8 cellular contexts compared by ENCODE assay signal in the genomic region with DNA sequence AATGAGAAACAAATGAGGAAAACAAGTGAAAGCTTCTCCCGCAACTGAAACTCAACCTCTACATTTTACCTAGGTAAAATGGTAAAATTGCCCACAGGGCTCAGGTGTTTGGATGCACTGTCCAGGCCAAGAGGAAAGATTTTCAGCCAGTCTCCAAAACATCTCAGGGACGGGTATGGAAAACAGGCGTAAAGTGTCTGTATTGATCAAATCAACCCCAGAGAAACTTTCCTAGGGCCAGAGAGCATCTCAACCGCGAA. TPM values are rescaled to one million over a fixed set of nuclear protein-coding genes. Genes with fewer than 3 reads are reported as not detected.
DNase-seq lines count a peak whose midpoint lies in the region; ATAC-seq, FAIRE-seq and TF ChIP-seq lines count a peak whose summit lies in the region.

No MANE protein-coding gene starts in this region.

- TF ChIP-seq CTCF in right atrium auricular region (IDR thresholded peaks at IDR 0.05) (no peak), GM12878 (IDR thresholded peaks at IDR 0.05 in 2 of 3, conservative IDR thresholded peaks at IDR 0.05 in 1 of 3; ENCODE audit: control insufficient read depth in 2 of 3, extremely low read depth in 1 of 3, insufficient read depth in 1 of 3, low read depth in 3 of 3, low read length in 3 of 3) (no peak)

- TF ChIP-seq POLR2A in GM12878 (IDR thresholded peaks at IDR 0.05; ENCODE audit: low read depth, low read length): no peak

- peak overlapping the region; percentile 62 for H3K9ac ChIP-seq in GM12878 (ENCODE audit: control insufficient read depth, insufficient read depth, low read length)

- intact Hi-C loops in cardiac septum (cut with DNase I) (loop anchor here (2.0 to 10.0 kb wide), 2 partner anchors 27 to 163 kb away; partner anchors contain the start of genes DLX1 and SLC25A12), GM12878 (cut with micrococcal nuclease; ENCODE audit: unreplicated experiment) (no loop called here)

- FAIRE-seq in GM12878 (lab: Jason Lieb, UNC): no peak

- H2AFZ ChIP-seq in GM12878 (ENCODE audit: control insufficient read depth, low read depth, low read length): peak overlapping the region; percentile 98

- H4K20me1 ChIP-seq in GM12878 (ENCODE audit: control insufficient read depth, insufficient read depth): no peaks in the 10 kb centered on the region

- TF ChIP-seq RAD21 in GM12878 (IDR thresholded peaks at IDR 0.05; ENCODE audit: insufficient read depth, low read depth, low read length): no peak

- H3K27me3 ChIP-seq in right atrium auricular region (no peaks in the 10 kb centered on the region), GM12878 (replicated peaks in 1 of 2; ENCODE audit: control insufficient read depth in 2 of 2, insufficient read depth in 2 of 2, low read length in 1 of 2) (no peaks in the 10 kb centered on the region)

- no TSS peak for BruUV-seq in GM12878 (replicated peaks; lab: Mats Ljungman, UMichigan)

- DNase-seq in right atrium auricular region (ENCODE audit: low spot score): no peak
- DNase-seq in cardiac septum (ENCODE audit: low spot score): no peak
- DNase-seq in GM12878 (ENCODE audit: low read depth, low spot score): no peak
- no peak for DNase-seq in middle frontal gyrus (ENCODE audit: extremely low spot score, low spot score)
- no peak for DNase-seq in NCI-H526 treated with DMSO at 0.1 percent for 48 hours (lab: John Stamatoyannopoulos, UW)
- no peak for DNase-seq in NCI-H82 (lab: John Stamatoyannopoulos, UW)

- no peaks in the 10 kb centered on the region for H3K36me3 ChIP-seq in right atrium auricular region
- H3K36me3 ChIP-seq in GM12878 (ENCODE audit: control insufficient read depth in 2 of 2, insufficient read depth in 2 of 2, low read length in 1 of 2): peaks cover 0 to 1% of the 10 kb centered on the region in 2 experiments; a peak in 1 of 4 replicates
- peaks cover 14% of the 10 kb centered on the region for H3K36me3 ChIP-seq in mesodermal cell (ENCODE audit: control insufficient read depth, insufficient read depth, low read length)

- RAD21 ChIA-PET in GM12878 (lab: Charles Lee; ENCODE audit: unreplicated experiment): interaction anchor here (0.7 to 1.5 kb wide), 3 partner anchors 24 to 181 kb away, joined by 3 to 7 read pairs (median 3); partner anchors contain the start of genes DLX2 and SLC25A12

- SMC1A ChIA-PET in GM12878 (lab: Charles Lee; ENCODE audit: uncharacterized antibody, unreplicated experiment): interaction anchor here (0.7 to 1.8 kb wide), 5 partner anchors 29 to 215 kb away, joined by 3 to 5 read pairs (median 3); no protein-coding TSS in a partner anchor

- CTCF ChIA-PET in GM12878 (lab: Yijun Ruan, JAX): interaction anchor here (0.6 to 1.3 kb wide), 3 partner anchors 29 to 215 kb away, joined by 3 to 9 read pairs (median 5); no protein-coding TSS in a partner anchor

- ATAC-seq in GM12878: no peak
- no peak for ATAC-seq in HG03565 (IDR thresholded peaks at IDR 0.05; ENCODE audit: unreplicated experiment)

- no peak for TF ChIP-seq EP300 in GM12878 (IDR thresholded peaks at IDR 0.05; ENCODE audit: borderline replicate concordance in 1 of 2, control insufficient read depth in 1 of 2, low read depth in 2 of 2, low read length in 2 of 2)

- peaks cover 29% of the 10 kb centered on the region for H3K79me2 ChIP-seq in GM12878 (ENCODE audit: control insufficient read depth, insufficient read depth, low read length)

- POLR2A ChIA-PET in GM12878 (lab: Charles Lee): interaction anchor here (1.4 to 1.7 kb wide), 2 partner anchors 9 to 29 kb away, joined by 5 to 12 read pairs; partner anchors contain the start of gene SLC25A12

- peak overlapping the region; percentile 79 for H3K4me2 ChIP-seq in GM12878 (ENCODE audit: control insufficient read depth, insufficient read depth)

- H3K27ac ChIP-seq in right atrium auricular region (peak overlapping the region; percentile 90 to 91), GM12878 (ENCODE audit: control insufficient read depth, insufficient read depth) (peak overlapping the region; percentile 41; the same call in 1 of the 2 replicates), mesodermal cell (ENCODE audit: low read depth, low read length, severe bottlenecking) (peak overlapping the region; percentile 57)

- 3% methylated on average over 5 of the region's 5 CpGs for WGBS in GM12878 (ENCODE audit: insufficient coverage, insufficient replicate concordance, low lambda C conversion rate, missing lambda C conversion rate)
- 14 to 15% methylated on average over 3 to 4 of the region's 5 CpGs for WGBS in mesodermal cell (ENCODE audit: insufficient coverage in 2 of 2), 2 experiments

- H3K9me3 ChIP-seq in right atrium auricular region (no peaks in the 10 kb centered on the region), GM12878 (replicated peaks; ENCODE audit: control insufficient read depth, insufficient read depth, low read length) (no peaks in the 10 kb centered on the region), mesodermal cell (ENCODE audit: control insufficient read depth, low read length) (no peaks in the 10 kb centered on the region)

- in situ Hi-C loops in GM12878 (cut with MboI): no loop called here

- H3K4me3 ChIP-seq in right atrium auricular region (peak overlapping the region; percentile 74 to 95), GM12878 (peak overlapping the region; percentile 55), mesodermal cell (ENCODE audit: extremely low read depth, insufficient read depth, low read length, poor library complexity, severe bottlenecking) (peak overlapping the region; percentile 72)

- H3K4me1 ChIP-seq in right atrium auricular region (peaks cover 0 to 18% of the 10 kb centered on the region in 2 donors), GM12878 (ENCODE audit: control insufficient read depth, insufficient read depth, low read length) (0 out of 2 replicates have a peak, but pooled peaks cover 2% of the 10 kb centered on the region), mesodermal cell (ENCODE audit: control insufficient read depth, insufficient read depth, low read length, poor library complexity, severe bottlenecking) (peaks cover 3% of the 10 kb centered on the region)

TF ChIP-seq in GM12878, 131 proteins besides CTCF, POLR2A, EP300 and RAD21 (continues in another document):
- TF ChIP-seq ATF2 (IDR thresholded peaks at IDR 0.05; ENCODE audit: low read length) (no peak), BCL11A (IDR thresholded peaks at IDR 0.05; ENCODE audit: low read depth, low read length) (no peak)

RNA-seq across cellular contexts. Expression of gene HAT1, which starts 0.4 kb away (rescaled TPM):
- total RNA-seq in right atrium auricular region (10 to 100 TPM; 22.8 to 25.8 TPM), cardiac septum (32.7 TPM), GM12878 (2014; rRNA removed) (60.0 and 72.8 TPM in 2 replicates), GM12878 (2014; rRNA removed; fragmentation: Illumina TruSeq; extraction: Trizol) (89.9 and 93.9 TPM in 2 replicates), GM12878 (2021) (65.2 and 66.9 TPM in 2 replicates)
- 30.5 and 32.1 TPM in 2 replicates for total RNA-seq in GM12878 (2013; cell fraction: nucleolus; rRNA removed)
- polyA plus RNA-seq in GM12878 (2011; ENCODE audit: low read depth): 47.9 TPM
- polyA plus RNA-seq in GM12878 (2011; rRNA removed) (125 and 202 TPM in 2 replicates), GM12878 (2014; fragmentation: Illumina TruSeq; extraction: Trizol) (135 and 167 TPM in 2 replicates), GM12878 (2014; fragmentation: Nextera tagmentation; extraction: Ambion mirVana) (100 to 1,000 TPM; 177 to 190 TPM), GM12878 (2014; rRNA removed) (76.9 and 98.5 TPM in 2 replicates), GM12878 (2016; fragmentation: Nextera tagmentation; extraction: Ambion mirVana) (100 to 1,000 TPM; 201 to 225 TPM)
- 38.5 and 43.9 TPM in 2 replicates for polyA plus RNA-seq in GM12878 (2011; cell fraction: cytosol; rRNA removed)
- polyA plus RNA-seq in GM12878 (2011; cell fraction: nucleus; rRNA removed): 24.9 and 38.8 TPM in 2 replicates
- 48.9 and 54.1 TPM in 2 replicates for polyA plus RNA-seq in GM12878 (2012)
- polyA minus RNA-seq in GM12878 (2011; rRNA and poly(A)+ RNA removed): 35.4 and 51.4 TPM in 2 replicates
- 15.6 and 19.6 TPM in 2 replicates for polyA minus RNA-seq in GM12878 (2011; cell fraction: cytosol; rRNA and poly(A)+ RNA removed)
- 13.1 and 25.2 TPM in 2 replicates for polyA minus RNA-seq in GM12878 (2011; cell fraction: nucleus; rRNA and poly(A)+ RNA removed)
- 61.5 TPM for polyA plus RNA-seq in mesodermal cell (2013, experiment 1 of 2)
- 71.6 TPM for polyA plus RNA-seq in mesodermal cell (2013, experiment 2 of 2)

RNA-seq across cellular contexts. Expression of gene SLC25A12, which starts 27.9 kb away (rescaled TPM):
- 100 to 1,000 TPM in 1 of 2 donors, 10 to 100 TPM in 1; 75.0 to 106 TPM for total RNA-seq in right atrium auricular region
- total RNA-seq in cardiac septum: 91.2 TPM
- total RNA-seq in GM12878 (2013; cell fraction: nucleolus; rRNA removed): 117 and 127 TPM in 2 replicates
- 33.4 and 37.9 TPM in 2 replicates for total RNA-seq in GM12878 (2014; rRNA removed)
- total RNA-seq in GM12878 (2014; rRNA removed; fragmentation: Illumina TruSeq; extraction: Trizol): 34.7 and 35.6 TPM in 2 replicates
- 28.1 and 31.0 TPM in 2 replicates for total RNA-seq in GM12878 (2021)
- polyA plus RNA-seq in GM12878 (2011; ENCODE audit: low read depth): 11.9 TPM
- 50.0 and 54.9 TPM in 2 replicates for polyA plus RNA-seq in GM12878 (2011; rRNA removed)
- 27.3 and 27.8 TPM in 2 replicates for polyA plus RNA-seq in GM12878 (2011; cell fraction: cytosol; rRNA removed)
- 63.8 and 64.5 TPM in 2 replicates for polyA plus RNA-seq in GM12878 (2011; cell fraction: nucleus; rRNA removed)
- polyA plus RNA-seq in GM12878 (2012): 11.9 and 15.6 TPM in 2 replicates
- 36.4 and 41.5 TPM in 2 replicates for polyA plus RNA-seq in GM12878 (2014; fragmentation: Illumina TruSeq; extraction: Trizol)
- 10 to 100 TPM; 20.9 to 27.4 TPM for polyA plus RNA-seq in GM12878 (2014; fragmentation: Nextera tagmentation; extraction: Ambion mirVana)
- polyA plus RNA-seq in GM12878 (2014; rRNA removed): 28.7 and 34.4 TPM in 2 replicates
- 10 to 100 TPM; 31.1 to 32.5 TPM for polyA plus RNA-seq in GM12878 (2016; fragmentation: Nextera tagmentation; extraction: Ambion mirVana)
- polyA minus RNA-seq in GM12878 (2011; rRNA and poly(A)+ RNA removed): 42.8 and 47.3 TPM in 2 replicates
- polyA minus RNA-seq in GM12878 (2011; cell fraction: cytosol; rRNA and poly(A)+ RNA removed): 11.1 and 12.5 TPM in 2 replicates
- 29.5 and 47.4 TPM in 2 replicates for polyA minus RNA-seq in GM12878 (2011; cell fraction: nucleus; rRNA and poly(A)+ RNA removed)
- polyA plus RNA-seq in mesodermal cell (2013, experiment 1 of 2): 10.8 TPM
- polyA plus RNA-seq in mesodermal cell (2013, experiment 2 of 2): 10.2 TPM
